In genomic region chr19:41019346-41019745, GRCh38 we compare ENCODE assay signal across 24 cellular contexts. TPM values are rescaled to one million over a fixed set of nuclear protein-coding genes. Genes with fewer than 3 reads are reported as not detected.
"Had no signal": no experiment of that assay in that cellular context is flagged by ENCODE, and none has a peak within 500 bp of the region (broad histone marks: within the 10 kb centered on the region; RNA-seq: fewer than 3 reads in every experiment).

No MANE protein-coding gene starts in this region.

- DNase-seq: IMR-90, Karpas-422, KG1, MG63, NCI-H1092, NCI-H1105 treated with DMSO at 0.1 percent for 48 hours, NCI-H1417 treated with DMSO at 0.1 percent for 48 hours, NCI-H146, NCI-H1694 treated with DMSO at 0.1 percent for 48 hours, NCI-H1930, NCI-H2081, NCI-H2107, NCI-H2171, NCI-H226, NCI-H446, NCI-H510A, NCI-H524 treated with DMSO at 0.1 percent for 48 hours, NCI-H69, NCI-H774, Right ventricle myocardium superior, RPMI8226, SIG-M5 had no signal

- H3K4me3 ChIP-seq: MG63, SJSA1, SK-N-MC had no signal

- H3K9me3 ChIP-seq: MG63, SJSA1 had no signal

- H3K36me3 ChIP-seq: MG63, SJSA1 had no signal

- H3K4me1 ChIP-seq: SJSA1 had no signal

- H3K27ac ChIP-seq: SJSA1, SK-N-MC had no signal

RNA-seq across cellular contexts. Expression of gene CYP2B6, which starts 28.3 kb away (rescaled TPM):
- total RNA-seq: IMR-90, SJSA1 had no signal
